In genomic region chr19:48111280-48111679, GRCh38 we compare ENCODE assay signal across 1 cellular context.
TF ChIP-seq lines count a peak whose summit lies in the region.

No MANE protein-coding gene starts in this region.

TF ChIP-seq in HepG2, 621 proteins besides CTCF, POLR2A, EP300 and RAD21:
- TF ChIP-seq ZNF263 (CRISPR knock-in tag; IDR thresholded peaks at IDR 0.05) (peak; percentile 77), KAT8 (CRISPR knock-in tag; IDR thresholded peaks at IDR 0.05) (0 out of 2 replicates have a peak, but pooled peaks have one; percentile 8), USF2 (IDR thresholded peaks at IDR 0.05; ENCODE audit: low read depth, low read length) (peak; percentile 70), USF2 (CRISPR knock-in tag; IDR thresholded peaks at IDR 0.05; ENCODE audit: borderline replicate concordance) (peak; percentile 70; the same call in 1 of the 2 replicates), ZNF44 (CRISPR knock-in tag; IDR thresholded peaks at IDR 0.05) (no peak), ATF7 (IDR thresholded peaks at IDR 0.05) (no peak), ATF7 (CRISPR knock-in tag; IDR thresholded peaks at IDR 0.05) (no peak), ZNF143 (CRISPR knock-in tag; IDR thresholded peaks at IDR 0.05) (peak; percentile 37; the same call in 1 of the 2 replicates), ZNF264 (CRISPR knock-in tag; IDR thresholded peaks at IDR 0.05) (no peak), RAD51 (IDR thresholded peaks at IDR 0.05; ENCODE audit: borderline replicate concordance) (0 out of 2 replicates have a peak, but pooled peaks have one; percentile 36), ZNF713 (CRISPR knock-in tag; IDR thresholded peaks at IDR 0.05) (no peak), ZNF891 (CRISPR knock-in tag; IDR thresholded peaks at IDR 0.05) (0 out of 2 replicates have a peak, but pooled peaks have one; percentile 16)
